Comparison of ENCODE assay signal across 8 cellular contexts in the genomic region with DNA sequence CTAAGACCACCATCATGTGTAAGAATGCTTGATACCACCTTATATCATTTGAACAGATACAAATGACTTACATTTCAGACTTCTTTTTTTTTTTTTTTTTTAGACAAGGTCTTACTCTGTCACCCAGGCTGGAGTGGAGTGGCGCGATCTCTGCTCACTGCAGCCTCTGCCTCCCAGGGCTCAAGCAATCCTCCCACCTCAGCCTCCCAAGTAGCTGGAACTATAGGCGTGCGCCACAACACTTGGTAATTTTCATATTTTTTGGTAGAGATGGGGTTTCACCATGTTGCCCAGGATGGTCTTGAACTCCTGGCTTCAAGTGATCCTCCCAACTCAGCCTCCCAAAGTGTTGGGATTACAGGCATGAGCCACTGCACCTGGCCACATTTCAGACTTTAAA.
DNase-seq lines count a peak whose midpoint lies in the region; ATAC-seq and TF ChIP-seq lines count a peak whose summit lies in the region.
"Not testable (repeated sequence)": the region's sequence is repeated elsewhere in the genome, so short reads cannot be mapped to it uniquely, and the experiment has no call there.

No MANE protein-coding gene starts in this region.

- H3K36me3 ChIP-seq in CD8-positive, alpha-beta T cell (ENCODE audit: insufficient read depth, low read length); breast epithelium; cardiac muscle cell; mucosa of rectum (ENCODE audit: control insufficient read depth in 2 of 2, insufficient read depth in 2 of 2, low read length in 2 of 2); skeletal muscle tissue (ENCODE audit: control insufficient read depth in 3 of 3, insufficient read depth in 3 of 3, low read length in 3 of 3); uterus: not testable (repeated sequence)

- ATAC-seq in CD8-positive, alpha-beta T cell; T-helper 17 cell: not testable (repeated sequence)

- not testable (repeated sequence) for H3K4me3 Mint-ChIP-seq in CD8-positive, alpha-beta T cell; T-helper 17 cell; activated T-helper 1 cell treated with anti-CD3 and anti-CD28 coated beads, Interleukin-12 subunit alpha, Interleukin-12 subunit beta, Interleukin-2, Interleukin-4 antibody, amounts not matched to agents 30 ng/mL and 10 ng/mL and 1 ng/mL, durations not matched to agents 14 hours and 24 hours and 36 hours

- H3K4me3 ChIP-seq in CD8-positive, alpha-beta T cell (ENCODE audit: low read depth, low read length); breast epithelium; cardiac muscle cell; mucosa of rectum (ENCODE audit: low read length in 2 of 2); skeletal muscle tissue (ENCODE audit: low read length in 3 of 3); uterus: not testable (repeated sequence)

- CTCF ChIA-PET in CD8-positive, alpha-beta T cell (lab: Charles Lee) = interaction anchor here (1.5 kb wide), 1 partner anchor 76 kb away, joined by 4 read pairs; no protein-coding TSS in a partner anchor

- peak overlapping the region; percentile 87 for H3K27ac Mint-ChIP-seq in CD8-positive, alpha-beta T cell
- peak overlapping the region; percentile 96 for H3K27ac Mint-ChIP-seq in T-helper 17 cell
- peak overlapping the region; percentile 90 for H3K27ac Mint-ChIP-seq in activated T-helper 1 cell treated with anti-CD3 and anti-CD28 coated beads, Interleukin-12 subunit alpha, Interleukin-12 subunit beta, Interleukin-2, Interleukin-4 antibody, amounts not matched to agents 30 ng/mL and 10 ng/mL and 1 ng/mL, durations not matched to agents 14 hours and 24 hours and 36 hours

- not testable (repeated sequence) for H3K9me3 Mint-ChIP-seq in CD8-positive, alpha-beta T cell
- peaks cover 23% of the 10 kb centered on the region for H3K9me3 Mint-ChIP-seq in activated T-helper 1 cell treated with anti-CD3 and anti-CD28 coated beads, Interleukin-12 subunit alpha, Interleukin-12 subunit beta, Interleukin-2, Interleukin-4 antibody, amounts not matched to agents 30 ng/mL and 10 ng/mL and 1 ng/mL, durations not matched to agents 14 hours and 24 hours and 36 hours

- peaks cover 57% of the 10 kb centered on the region for H3K4me1 Mint-ChIP-seq in CD8-positive, alpha-beta T cell (ENCODE audit: low read depth)
- peaks cover 42% of the 10 kb centered on the region for H3K4me1 Mint-ChIP-seq in T-helper 17 cell
- H3K4me1 Mint-ChIP-seq in activated T-helper 1 cell treated with anti-CD3 and anti-CD28 coated beads, Interleukin-12 subunit alpha, Interleukin-12 subunit beta, Interleukin-2, Interleukin-4 antibody, amounts not matched to agents 30 ng/mL and 10 ng/mL and 1 ng/mL, durations not matched to agents 14 hours and 24 hours and 36 hours (ENCODE audit: low read depth) = peaks cover 73% of the 10 kb centered on the region

- H3K27me3 Mint-ChIP-seq in CD8-positive, alpha-beta T cell (ENCODE audit: low read depth); T-helper 17 cell; activated T-helper 1 cell treated with anti-CD3 and anti-CD28 coated beads, Interleukin-12 subunit alpha, Interleukin-12 subunit beta, Interleukin-2, Interleukin-4 antibody, amounts not matched to agents 30 ng/mL and 10 ng/mL and 1 ng/mL, durations not matched to agents 14 hours and 24 hours and 36 hours (ENCODE audit: insufficient read depth): not testable (repeated sequence)

- H3K9ac ChIP-seq in mucosa of rectum (ENCODE audit: low read depth in 1 of 2, low read length in 2 of 2); skeletal muscle tissue (ENCODE audit: low read depth in 1 of 3, low read length in 3 of 3): not testable (repeated sequence)

- DNase-seq in CD8-positive, alpha-beta T cell; T-helper 17 cell; activated T-helper 1 cell treated with anti-CD3 and anti-CD28 coated beads, Interleukin-12 subunit alpha, Interleukin-12 subunit beta, Interleukin-2, Interleukin-4 antibody, amounts not matched to agents 30 ng/mL and 10 ng/mL and 1 ng/mL, durations not matched to agents 14 hours and 24 hours and 36 hours (ENCODE audit: low spot score); breast epithelium (ENCODE audit: low spot score in 2 of 2); cardiac muscle cell (ENCODE audit: low read depth in 1 of 2, low spot score in 1 of 2); uterus: not testable (repeated sequence)

- not testable (repeated sequence) for H3K9me3 ChIP-seq in CD8-positive, alpha-beta T cell (ENCODE audit: low read length); T-helper 17 cell (ENCODE audit: control insufficient read depth, low read length, poor library complexity, severe bottlenecking); breast epithelium; cardiac muscle cell (ENCODE audit: low read depth); mucosa of rectum (ENCODE audit: control insufficient read depth in 2 of 2, low read length in 2 of 2); skeletal muscle tissue (ENCODE audit: control insufficient read depth in 3 of 3, low read length in 3 of 3); uterus

- TF ChIP-seq CTCF in CD8-positive, alpha-beta T cell (IDR thresholded peaks at IDR 0.05); breast epithelium (IDR thresholded peaks at IDR 0.05); cardiac muscle cell (IDR thresholded peaks at IDR 0.05; ENCODE audit: low read depth, low read length); uterus (IDR thresholded peaks at IDR 0.05): not testable (repeated sequence)

- not testable (repeated sequence) for TF ChIP-seq POLR2A in breast epithelium (IDR thresholded peaks at IDR 0.05); uterus (IDR thresholded peaks at IDR 0.05)

- peaks cover 17% of the 10 kb centered on the region for H3K36me3 Mint-ChIP-seq in CD8-positive, alpha-beta T cell
- H3K36me3 Mint-ChIP-seq in T-helper 17 cell (ENCODE audit: low read depth) = not testable (repeated sequence)
- peaks cover 46% of the 10 kb centered on the region for H3K36me3 Mint-ChIP-seq in activated T-helper 1 cell treated with anti-CD3 and anti-CD28 coated beads, Interleukin-12 subunit alpha, Interleukin-12 subunit beta, Interleukin-2, Interleukin-4 antibody, amounts not matched to agents 30 ng/mL and 10 ng/mL and 1 ng/mL, durations not matched to agents 14 hours and 24 hours and 36 hours (ENCODE audit: low read depth)

- H3K27ac ChIP-seq in CD8-positive, alpha-beta T cell (ENCODE audit: low read depth, low read length) = not testable (repeated sequence)
- H3K27ac ChIP-seq in breast epithelium (peak overlapping the region; percentile 59 to 64), cardiac muscle cell (peak overlapping the region; percentile 16), mucosa of rectum (ENCODE audit: low read depth in 2 of 2, low read length in 2 of 2) (peak overlapping the region; percentile 40 to 65), skeletal muscle tissue (ENCODE audit: low read depth, low read length) (peak overlapping the region; percentile 85), uterus (peak overlapping the region; percentile 24 to 40)

- H3K27me3 ChIP-seq in CD8-positive, alpha-beta T cell (ENCODE audit: insufficient read depth, low read length); breast epithelium; cardiac muscle cell; mucosa of rectum (ENCODE audit: control insufficient read depth in 2 of 2, insufficient read depth in 2 of 2, low read length in 2 of 2); skeletal muscle tissue (ENCODE audit: control insufficient read depth in 3 of 3, insufficient read depth in 3 of 3, low read length in 3 of 3); uterus: not testable (repeated sequence)

- peaks cover 37% of the 10 kb centered on the region for H3K4me1 ChIP-seq in CD8-positive, alpha-beta T cell (ENCODE audit: insufficient read depth, low read length)
- not testable (repeated sequence) for H3K4me1 ChIP-seq in breast epithelium; mucosa of rectum (ENCODE audit: control insufficient read depth in 2 of 2, insufficient read depth in 2 of 2, low read length in 2 of 2); uterus
- H3K4me1 ChIP-seq in cardiac muscle cell (ENCODE audit: low read depth) (peaks cover 21% of the 10 kb centered on the region), skeletal muscle tissue (ENCODE audit: control insufficient read depth in 3 of 3, insufficient read depth in 3 of 3, low read length in 3 of 3) (peaks cover 16 to 28% (median 19%) of the 10 kb centered on the region in 3 donors)

- intact Hi-C loops in CD8-positive, alpha-beta T cell (cut with DNase I, micrococcal nuclease); breast epithelium (cut with DNase I; ENCODE audit: low total_unique reads); uterus (cut with DNase I; ENCODE audit: low total_unique reads): not testable (repeated sequence)
- intact Hi-C loops in activated T-helper 1 cell treated with anti-CD3 and anti-CD28 coated beads, Interleukin-12 subunit alpha, Interleukin-12 subunit beta, Interleukin-2, Interleukin-4 antibody, amounts not matched to agents 30 ng/mL and 10 ng/mL and 1 ng/mL, durations not matched to agents 14 hours and 24 hours and 36 hours (cut with micrococcal nuclease) = loop anchor here (2.0 to 10.0 kb wide), 2 partner anchors 238 to 540 kb away; no protein-coding TSS in a partner anchor

- POLR2A ChIA-PET in CD8-positive, alpha-beta T cell (lab: Charles Lee) = not testable (repeated sequence)
